8 cellular contexts compared by ENCODE assay signal in genomic region chr6:75244063-75244575, GRCh38. TPM values are rescaled to one million over a fixed set of nuclear protein-coding genes. Genes with fewer than 3 reads are reported as not detected.
DNase-seq lines count a peak whose midpoint lies in the region; ATAC-seq lines count a peak whose summit lies in the region.

No MANE protein-coding gene starts in this region.

- DNase-seq in activated CD4-positive, alpha-beta T cell treated with anti-CD3 and anti-CD28 coated beads for 36 hours = no peak
- no peak for DNase-seq in activated CD4-positive, alpha-beta T cell treated with anti-CD3 and anti-CD28 coated beads for 1 hour
- DNase-seq in activated naive CD4-positive, alpha-beta T cell treated with anti-CD3 and anti-CD28 coated beads, Interleukin-2, amount 50 U/mL, for 72 hours (ENCODE audit: low spot score in 2 of 2) = no peak
- peak in 1 of 2 donors; percentile 4 for DNase-seq in stimulated activated naive CD8-positive, alpha-beta T cell treated with anti-CD3 and anti-CD28 coated beads, Interleukin-15, amount 100 ng/mL, for 72 hours
- DNase-seq in activated effector memory CD4-positive, alpha-beta T cell treated with Interleukin-2 at 50 U/mL for 16 hours = no peak

- peak overlapping the region; percentile 91 for H3K4me3 Mint-ChIP-seq in activated CD4-positive, alpha-beta T cell treated with anti-CD3 and anti-CD28 coated beads for 36 hours
- H3K4me3 Mint-ChIP-seq in stimulated activated naive CD8-positive, alpha-beta T cell treated with anti-CD3 and anti-CD28 coated beads, Interleukin-15, amount 100 ng/mL, for 72 hours = peak overlapping the region; percentile 89 to 93

- ATAC-seq in activated CD4-positive, alpha-beta T cell treated with anti-CD3 and anti-CD28 coated beads for 36 hours = no peak
- ATAC-seq in HG03280 (IDR thresholded peaks at IDR 0.05; ENCODE audit: unreplicated experiment) (peak; percentile 22), GM18520 (IDR thresholded peaks at IDR 0.05; ENCODE audit: unreplicated experiment) (no peak)
- no peak for ATAC-seq in activated naive CD4-positive, alpha-beta T cell treated with anti-CD3 and anti-CD28 coated beads, Interleukin-2, amount 50 U/mL, for 72 hours
- no peak for ATAC-seq in stimulated activated naive CD8-positive, alpha-beta T cell treated with anti-CD3 and anti-CD28 coated beads, Interleukin-15, amount 100 ng/mL, for 72 hours

- intact Hi-C loops in activated CD4-positive, alpha-beta T cell treated with anti-CD3 and anti-CD28 coated beads for 36 hours (cut with DNase I, micrococcal nuclease) = loop anchor here (1.0 to 5.0 kb wide), 3 partner anchors 22 to 1722 kb away; partner anchors contain the start of genes EEF1A1 (in 2 of the 2) and SENP6 (in 1 of the 2)

- peaks cover 12% of the 10 kb centered on the region for H3K27me3 Mint-ChIP-seq in activated CD4-positive, alpha-beta T cell treated with anti-CD3 and anti-CD28 coated beads for 36 hours
- peaks cover 17% of the 10 kb centered on the region for H3K27me3 Mint-ChIP-seq in stimulated activated naive CD8-positive, alpha-beta T cell treated with anti-CD3 and anti-CD28 coated beads, Interleukin-15, amount 100 ng/mL, for 72 hours

- POLR2A ChIA-PET in activated CD4-positive, alpha-beta T cell treated with anti-CD3 and anti-CD28 coated beads for 36 hours (lab: Charles Lee) = interaction anchor here (1.5 to 1.7 kb wide), 2 partner anchors 34 to 40 kb away, joined by 5 to 7 read pairs; partner anchors contain the start of gene TMEM30A

- no peaks in the 10 kb centered on the region for H3K9me3 Mint-ChIP-seq in activated CD4-positive, alpha-beta T cell treated with anti-CD3 and anti-CD28 coated beads for 36 hours (ENCODE audit: low read depth)
- no peaks in the 10 kb centered on the region for H3K9me3 Mint-ChIP-seq in activated naive CD4-positive, alpha-beta T cell treated with anti-CD3 and anti-CD28 coated beads, Interleukin-2, amount 50 U/mL, for 72 hours
- no peaks in the 10 kb centered on the region for H3K9me3 Mint-ChIP-seq in stimulated activated naive CD8-positive, alpha-beta T cell treated with anti-CD3 and anti-CD28 coated beads, Interleukin-15, amount 100 ng/mL, for 72 hours

- peak overlapping the region; percentile 99 for H3K4me3 ChIP-seq in iPS-11a (ENCODE audit: low read depth, low read length)

- peaks cover 30% of the 10 kb centered on the region for H3K4me1 Mint-ChIP-seq in activated CD4-positive, alpha-beta T cell treated with anti-CD3 and anti-CD28 coated beads for 36 hours
- H3K4me1 Mint-ChIP-seq in stimulated activated naive CD8-positive, alpha-beta T cell treated with anti-CD3 and anti-CD28 coated beads, Interleukin-15, amount 100 ng/mL, for 72 hours = peaks cover 22% of the 10 kb centered on the region

- peaks cover 23% of the 10 kb centered on the region for H3K36me3 Mint-ChIP-seq in activated CD4-positive, alpha-beta T cell treated with anti-CD3 and anti-CD28 coated beads for 36 hours (ENCODE audit: low read depth)
- peaks cover 15 to 28% of the 10 kb centered on the region in 2 donors for H3K36me3 Mint-ChIP-seq in activated naive CD4-positive, alpha-beta T cell treated with anti-CD3 and anti-CD28 coated beads, Interleukin-2, amount 50 U/mL, for 72 hours

- peak overlapping the region; percentile 95 for H3K27ac Mint-ChIP-seq in activated CD4-positive, alpha-beta T cell treated with anti-CD3 and anti-CD28 coated beads for 36 hours
- H3K27ac Mint-ChIP-seq in activated naive CD4-positive, alpha-beta T cell treated with anti-CD3 and anti-CD28 coated beads, Interleukin-2, amount 50 U/mL, for 72 hours = peak overlapping the region; percentile 97 to 99
- H3K27ac Mint-ChIP-seq in stimulated activated naive CD8-positive, alpha-beta T cell treated with anti-CD3 and anti-CD28 coated beads, Interleukin-15, amount 100 ng/mL, for 72 hours = peak overlapping the region; percentile 98 to 99

- CTCF ChIA-PET in activated CD4-positive, alpha-beta T cell treated with anti-CD3 and anti-CD28 coated beads for 36 hours (lab: Charles Lee) = interaction anchor here (0.5 to 2.0 kb wide), 9 partner anchors 14 to 1806 kb away, joined by 3 to 13 read pairs (median 3); partner anchors contain the start of gene TMEM30A

RNA-seq across cellular contexts. Expression of gene COX7A2, which starts 0.5 kb away (rescaled TPM):
- 100 to 1,000 TPM; 468 to 520 TPM for total RNA-seq in activated CD4-positive, alpha-beta T cell treated with anti-CD3 and anti-CD28 coated beads for 36 hours
- total RNA-seq in activated naive CD4-positive, alpha-beta T cell treated with anti-CD3 and anti-CD28 coated beads, Interleukin-2, amount 50 U/mL, for 72 hours = 100 to 1,000 TPM; 362 to 486 TPM

RNA-seq across cellular contexts. Expression of gene COL12A1, which starts 38.3 kb away (rescaled TPM):
- under 1 TPM; 0.02 TPM for total RNA-seq in activated CD4-positive, alpha-beta T cell treated with anti-CD3 and anti-CD28 coated beads for 36 hours
- total RNA-seq in activated naive CD4-positive, alpha-beta T cell treated with anti-CD3 and anti-CD28 coated beads, Interleukin-2, amount 50 U/mL, for 72 hours = under 1 TPM in 1 of 2 donors, not detected in 1; 0.06 TPM

RNA-seq across cellular contexts. Expression of gene TMEM30A, which starts 40.5 kb away (rescaled TPM):
- 10 to 100 TPM; 23.4 to 44.3 TPM for total RNA-seq in activated CD4-positive, alpha-beta T cell treated with anti-CD3 and anti-CD28 coated beads for 36 hours
- total RNA-seq in activated naive CD4-positive, alpha-beta T cell treated with anti-CD3 and anti-CD28 coated beads, Interleukin-2, amount 50 U/mL, for 72 hours = 100 to 1,000 TPM in 1 of 2 donors, 10 to 100 TPM in 1; 52.3 to 228 TPM
